In genomic region chr7:108017776-108018151, GRCh38 we compare ENCODE assay signal across 1 cellular context.
TF ChIP-seq lines count a peak whose summit lies in the region.

No MANE protein-coding gene starts in this region.

TF ChIP-seq in IMR-90, 13 proteins besides CTCF, POLR2A, EP300 and RAD21:
- TF ChIP-seq FOS (IDR thresholded peaks at IDR 0.05; ENCODE audit: low read depth, low read length) = no peak
- TF ChIP-seq MAZ (IDR thresholded peaks at IDR 0.05; ENCODE audit: borderline replicate concordance, low read depth, low read length) = no peak
- TF ChIP-seq, protein P1, sequence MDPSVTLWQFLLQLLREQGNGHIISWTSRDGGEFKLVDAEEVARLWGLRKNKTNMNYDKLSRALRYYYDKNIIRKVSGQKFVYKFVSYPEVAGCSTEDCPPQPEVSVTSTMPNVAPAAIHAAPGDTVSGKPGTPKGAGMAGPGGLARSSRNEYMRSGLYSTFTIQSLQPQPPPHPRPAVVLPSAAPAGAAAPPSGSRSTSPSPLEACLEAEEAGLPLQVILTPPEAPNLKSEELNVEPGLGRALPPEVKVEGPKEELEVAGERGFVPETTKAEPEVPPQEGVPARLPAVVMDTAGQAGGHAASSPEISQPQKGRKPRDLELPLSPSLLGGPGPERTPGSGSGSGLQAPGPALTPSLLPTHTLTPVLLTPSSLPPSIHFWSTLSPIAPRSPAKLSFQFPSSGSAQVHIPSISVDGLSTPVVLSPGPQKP (IDR thresholded peaks at IDR 0.05; ENCODE audit: borderline replicate concordance, low read depth, low read length) = no peak
- TF ChIP-seq MAFK (IDR thresholded peaks at IDR 0.05; ENCODE audit: low read depth, low read length) = no peak
- no peak for TF ChIP-seq RFX5 (IDR thresholded peaks at IDR 0.05; ENCODE audit: low read depth, low read length)
- TF ChIP-seq MXI1 (IDR thresholded peaks at IDR 0.05; ENCODE audit: borderline replicate concordance, low read depth, low read length) = no peak
- no peak for TF ChIP-seq USF2 (IDR thresholded peaks at IDR 0.05; ENCODE audit: low read depth, low read length)
- no peak for TF ChIP-seq BHLHE40 (IDR thresholded peaks at IDR 0.05; ENCODE audit: low read depth, low read length)
- TF ChIP-seq CHD1 (IDR thresholded peaks at IDR 0.05; ENCODE audit: low read depth, low read length) = no peak
- no peak for TF ChIP-seq RCOR1 (IDR thresholded peaks at IDR 0.05; ENCODE audit: insufficient replicate concordance, low read length)
- no peak for TF ChIP-seq CEBPB (IDR thresholded peaks at IDR 0.05; ENCODE audit: low read depth, low read length)
- no peak for TF ChIP-seq SMC3 (IDR thresholded peaks at IDR 0.05; ENCODE audit: low read depth, low read length)
- TF ChIP-seq NFE2L2 (IDR thresholded peaks at IDR 0.05; ENCODE audit: low read depth, low read length) = no peak
TF ChIP-seq in IMR-90: peak in this region for 0.
